ENCODE assay signal across 19 cellular contexts in genomic region chr14:69003626-69004025, GRCh38. TPM values are rescaled to one million over a fixed set of nuclear protein-coding genes. Genes with fewer than 3 reads are reported as not detected.
A peak's percentile ranks its signal among the peaks of the same experiment; 100 is the strongest.
DNase-seq lines count a peak whose midpoint lies in the region; ATAC-seq, FAIRE-seq and TF ChIP-seq lines count a peak whose summit lies in the region.
"Had no signal": no experiment of that assay in that cellular context is flagged by ENCODE, and none has a peak within 500 bp of the region (broad histone marks: within the 10 kb centered on the region; RNA-seq: fewer than 3 reads in every experiment).

No MANE protein-coding gene starts in this region.

- intact Hi-C loops in activated CD4-positive, alpha-beta T cell treated with anti-CD3 and anti-CD28 coated beads for 36 hours (cut with DNase I, micrococcal nuclease): loop anchor here in 1 of 2 experiments (5.0 kb wide), 1 partner anchor 141 kb away; no protein-coding TSS in a partner anchor

- no peaks in the 10 kb centered on the region for H3K27me3 Mint-ChIP-seq in activated CD4-positive, alpha-beta T cell treated with anti-CD3 and anti-CD28 coated beads for 36 hours
- H3K27me3 Mint-ChIP-seq: CD4-positive, alpha-beta T cell had no signal

- TF ChIP-seq RAD21 in H1 (IDR thresholded peaks at IDR 0.05 in 1 of 2, conservative IDR thresholded peaks at IDR 0.05 in 1 of 2; ENCODE audit: low read depth in 2 of 2, low read length in 2 of 2): no peak

- H3K27ac ChIP-seq in H1 (ENCODE audit: low read depth, low read length) (no peak overlapping the region), neuronal stem cell (replicated peaks; ENCODE audit: low read length) (no peak overlapping the region)
- H3K27ac ChIP-seq: 22Rv1, C4-2B, HL-60 had no signal

- no peak for TF ChIP-seq EP300 in H1 (IDR thresholded peaks at IDR 0.05; ENCODE audit: borderline replicate concordance in 1 of 2, low read depth in 2 of 2, low read length in 2 of 2)

- H3K9me3 ChIP-seq in H1 (ENCODE audit: insufficient read depth in 2 of 2, low read depth in 1 of 2, low read length in 1 of 2): no peaks in the 10 kb centered on the region
- no peaks in the 10 kb centered on the region for H3K9me3 ChIP-seq in neuronal stem cell (replicated peaks in 1 of 2; ENCODE audit: control insufficient read depth in 2 of 2, insufficient read depth in 1 of 2, low read depth in 1 of 2, low read length in 2 of 2)
- H3K9me3 ChIP-seq: A549 had no signal

- H3K4me3 ChIP-seq in H1 (ENCODE audit: extremely low read depth in 1 of 4, insufficient read depth in 2 of 4, low read depth in 3 of 4, low read length in 4 of 4) (no peak overlapping the region), neuronal stem cell (ENCODE audit: low read length in 2 of 2) (no peak overlapping the region)
- H3K4me3 ChIP-seq: A549 had no signal

- H3K36me3 ChIP-seq in H1 (ENCODE audit: control insufficient read depth in 2 of 4, insufficient read depth in 4 of 4, low read length in 3 of 4) (no peaks in the 10 kb centered on the region), neuronal stem cell (replicated peaks in 1 of 2; ENCODE audit: control insufficient read depth in 2 of 2, insufficient read depth in 2 of 2, low read length in 2 of 2) (no peaks in the 10 kb centered on the region)

- no peak overlapping the region for H3K4me2 ChIP-seq in H1 (ENCODE audit: insufficient read depth in 1 of 2, low read depth in 2 of 2, low read length in 2 of 2)
- no peak overlapping the region for H3K4me2 ChIP-seq in neuronal stem cell (ENCODE audit: insufficient read depth, low read length, poor library complexity, severe bottlenecking)
- H3K4me2 ChIP-seq: A549 had no signal

- POLR2A ChIA-PET in H1 (lab: Charles Lee; ENCODE audit: partially characterized antibody): interaction anchor here (1.8 to 2.2 kb wide), 2 partner anchors 23 to 26 kb away, joined by 8 read pairs; no protein-coding TSS in a partner anchor
- POLR2A ChIA-PET in activated CD4-positive, alpha-beta T cell treated with anti-CD3 and anti-CD28 coated beads for 36 hours (lab: Charles Lee): no interaction called here

- no peaks in the 10 kb centered on the region for H4K20me1 ChIP-seq in H1 (replicated peaks in 1 of 2; ENCODE audit: control insufficient read depth in 1 of 2, insufficient read depth in 2 of 2, low read length in 2 of 2)

- H4K91ac ChIP-seq in H1 (replicated peaks; ENCODE audit: insufficient read length, low read length) (peak overlapping the region; percentile 30), neuronal stem cell (ENCODE audit: low read depth, low read length, poor library complexity) (peak overlapping the region; percentile 38)

- H3K9ac ChIP-seq in H1 (replicated peaks in 1 of 4; ENCODE audit: extremely low read depth in 1 of 4, low read depth in 3 of 4, low read length in 3 of 4): no peak overlapping the region
- H3K9ac ChIP-seq in neuronal stem cell (ENCODE audit: low read depth, low read length, poor library complexity): no peak overlapping the region

- no peak for TF ChIP-seq POLR2A in H1 (IDR thresholded peaks at IDR 0.05; ENCODE audit: control extremely low read depth in 1 of 2, low read depth in 2 of 2, low read length in 2 of 2)

- H3K56ac ChIP-seq in H1 (replicated peaks; ENCODE audit: insufficient read length, low read depth, low read length): no peak overlapping the region

- H3K14ac ChIP-seq in H1 (ENCODE audit: insufficient read length) (no peak overlapping the region), neuronal stem cell (ENCODE audit: low read length) (no peak overlapping the region)

- DNase-seq in activated effector memory CD4-positive, alpha-beta T cell treated with anti-CD3 and anti-CD28 coated beads, Interleukin-2, amount 50 U/mL, for 16 hours: peak; percentile 50
- no peak for DNase-seq in activated effector memory CD4-positive, alpha-beta T cell treated with Interleukin-2 at 50 U/mL for 16 hours
- DNase-seq in H1 (ENCODE audit: low read depth in 1 of 2, low spot score in 2 of 2) (no peak), neuronal stem cell (ENCODE audit: low spot score) (no peak), SIG-M5 treated with dmso at 0.1 percent for 504 hours (lab: John Stamatoyannopoulos, UW; ENCODE audit: unreplicated experiment) (no peak)
- no peak for DNase-seq in activated CD4-positive, alpha-beta T cell treated with anti-CD3 and anti-CD28 coated beads for 36 hours
- DNase-seq in activated CD4-positive, alpha-beta T cell treated with anti-CD3 and anti-CD28 coated beads, Interleukin-2, amount 50 U/mL, for 4 hours: no peak
- DNase-seq: AML-193; CD4-positive, alpha-beta T cell; DMS153; DMS79; GDM1; GOT3; H9 had no signal

- peak overlapping the region; percentile 78 for H2BK12ac ChIP-seq in H1 (ENCODE audit: low read depth, low read length)
- H2BK12ac ChIP-seq in neuronal stem cell (ENCODE audit: low read length): peak overlapping the region; percentile 17

- WGBS in H1 (ENCODE audit: extremely low coverage in 1 of 2, insufficient coverage in 1 of 2, insufficient read length in 1 of 2, insufficient replicate concordance in 2 of 2, low coverage in 1 of 2, low lambda C conversion rate in 2 of 2, missing lambda C conversion rate in 1 of 2), 2 experiments: 90% methylated on average over 10 of the region's 10 CpGs; no CpG with 5 or more reads in 1 of the 2 experiments
- WGBS in neuronal stem cell (ENCODE audit: extremely low coverage in 2 of 2, insufficient read length in 2 of 2, insufficient replicate concordance in 1 of 2), 2 donors: no CpG with 5 or more reads among the region's 10 CpGs

- H4K5ac ChIP-seq in H1 (ENCODE audit: insufficient read length, low read depth, low read length): no peak overlapping the region

- H2BK20ac ChIP-seq in H1 (ENCODE audit: low read length): 0 out of 2 replicates have a peak overlapping the region, but pooled peaks have one; percentile 25

- CTCF ChIA-PET in H1 (lab: Charles Lee; ENCODE audit: partially characterized antibody): interaction anchor here (0.8 to 2.6 kb wide), 7 partner anchors 22 to 105 kb away, joined by 3 to 12 read pairs (median 4); no protein-coding TSS in a partner anchor
- CTCF ChIA-PET in activated CD4-positive, alpha-beta T cell treated with anti-CD3 and anti-CD28 coated beads for 36 hours (lab: Charles Lee): no interaction called here

- H3K36me3 Mint-ChIP-seq in activated CD4-positive, alpha-beta T cell treated with anti-CD3 and anti-CD28 coated beads for 36 hours (ENCODE audit: low read depth): no peaks in the 10 kb centered on the region

- H3K18ac ChIP-seq in H1 (ENCODE audit: extremely low read depth, low read length): peak overlapping the region; percentile 24; the same call in 1 of the 2 replicates
- no peak overlapping the region for H3K18ac ChIP-seq in neuronal stem cell (ENCODE audit: low read length)

- no peak overlapping the region for H3K23ac ChIP-seq in H1 (ENCODE audit: insufficient read length)
- H3K23ac ChIP-seq in neuronal stem cell (ENCODE audit: low read depth, low read length, poor library complexity): no peak overlapping the region

- H3K79me1 ChIP-seq in H1 (ENCODE audit: low read depth, low read length) (no peaks in the 10 kb centered on the region), neuronal stem cell (ENCODE audit: low read depth, low read length) (no peaks in the 10 kb centered on the region)

- H4K8ac ChIP-seq in H1 (ENCODE audit: extremely low read depth, insufficient read depth, low read length): no peak overlapping the region
- H4K8ac ChIP-seq in neuronal stem cell (ENCODE audit: low read depth, low read length): no peak overlapping the region

- H3K4ac ChIP-seq in H1 (replicated peaks; ENCODE audit: insufficient read length, low read depth, low read length): no peak overlapping the region
- no peak overlapping the region for H3K4ac ChIP-seq in neuronal stem cell (ENCODE audit: low read length)

- H3K23me2 ChIP-seq in H1 (ENCODE audit: low read depth, low read length): no peaks in the 10 kb centered on the region; the same call in 1 of the 2 replicates

- no peaks in the 10 kb centered on the region for H3K27me3 ChIP-seq in H1 (replicated peaks in 1 of 4; ENCODE audit: control insufficient read depth in 3 of 4, extremely low read depth in 1 of 4, insufficient read depth in 3 of 4, low read length in 3 of 4)
- H3K27me3 ChIP-seq in neuronal stem cell (ENCODE audit: control insufficient read depth in 3 of 3, insufficient read depth in 3 of 3, low read depth in 1 of 3, low read length in 3 of 3): no peaks in the 10 kb centered on the region

- no peak overlapping the region for H3K27ac Mint-ChIP-seq in activated CD4-positive, alpha-beta T cell treated with anti-CD3 and anti-CD28 coated beads for 36 hours
- H3K27ac Mint-ChIP-seq: CD4-positive, alpha-beta T cell had no signal

- no peaks in the 10 kb centered on the region for H3K4me1 Mint-ChIP-seq in activated CD4-positive, alpha-beta T cell treated with anti-CD3 and anti-CD28 coated beads for 36 hours

- H2AFZ ChIP-seq in H1 (ENCODE audit: low read length): no peak overlapping the region
- no peak overlapping the region for H2AFZ ChIP-seq in neuronal stem cell (ENCODE audit: low read length)

- H2BK15ac ChIP-seq in H1 (ENCODE audit: low read length) (peak overlapping the region; percentile 76), neuronal stem cell (ENCODE audit: low read length) (peak overlapping the region; percentile 77)

- H3K9me3 Mint-ChIP-seq in activated CD4-positive, alpha-beta T cell treated with anti-CD3 and anti-CD28 coated beads for 36 hours (ENCODE audit: low read depth): no peaks in the 10 kb centered on the region
- H3K9me3 Mint-ChIP-seq: CD4-positive, alpha-beta T cell; H9 had no signal

- TF ChIP-seq CTCF in H1 (IDR thresholded peaks at IDR 0.05; ENCODE audit: control extremely low read depth in 1 of 3, insufficient read depth in 1 of 3, low read depth in 1 of 3, low read length in 3 of 3): no peak

- H3K4me1 ChIP-seq in H1 (replicated peaks in 1 of 4; ENCODE audit: control insufficient read depth in 3 of 4, insufficient read depth in 4 of 4, low read length in 3 of 4): peaks cover 3 to 18% (median 11%) of the 10 kb centered on the region in 4 experiments
- peaks cover 13 to 18% of the 10 kb centered on the region in 2 donors for H3K4me1 ChIP-seq in neuronal stem cell (ENCODE audit: control insufficient read depth in 2 of 2, insufficient read depth in 1 of 2, low read depth in 1 of 2, low read length in 2 of 2)

- H2BK5ac ChIP-seq in H1 (ENCODE audit: low read depth, low read length) (no peak overlapping the region), neuronal stem cell (ENCODE audit: low read length) (no peak overlapping the region)

- H2BK120ac ChIP-seq in H1 (replicated peaks; ENCODE audit: low read depth, low read length) (no peak overlapping the region), neuronal stem cell (ENCODE audit: low read depth, low read length) (no peak overlapping the region)

- H3K79me2 ChIP-seq in H1 (ENCODE audit: control insufficient read depth in 1 of 2, insufficient read depth in 2 of 2, low read length in 2 of 2): no peaks in the 10 kb centered on the region

- H2AK5ac ChIP-seq in H1 (ENCODE audit: low read depth, low read length): 0 out of 2 replicates have a peak overlapping the region, but pooled peaks have one; percentile 0
- no peak overlapping the region for H2AK5ac ChIP-seq in neuronal stem cell (ENCODE audit: low read depth, low read length)

- ATAC-seq in activated CD4-positive, alpha-beta T cell treated with anti-CD3 and anti-CD28 coated beads for 36 hours: no peak
- ATAC-seq: A549 had no signal

- H3K4me3 Mint-ChIP-seq in activated CD4-positive, alpha-beta T cell treated with anti-CD3 and anti-CD28 coated beads for 36 hours: no peak overlapping the region
- H3K4me3 Mint-ChIP-seq: CD4-positive, alpha-beta T cell; H9 had no signal

- no peak for FAIRE-seq in H1 (lab: Jason Lieb, UNC)
- FAIRE-seq: A549, GM12892 had no signal

RNA-seq across cellular contexts. Expression of gene ACTN1, which starts 24.5 kb away (rescaled TPM):
- 253 and 262 TPM in 2 replicates for total RNA-seq in H1 (2021; fragmentation: NEBNext Ultra II Directional; extraction: Animal tissue kit (Norgen Biotek cat#: 25700))
- 236 and 302 TPM in 2 replicates for polyA plus RNA-seq in H1 (2011; rRNA removed)
- polyA plus RNA-seq in H1 (2011; cell fraction: cytosol; rRNA removed): 181 TPM
- 508 TPM for polyA plus RNA-seq in H1 (2011; cell fraction: nucleus; rRNA removed)
- polyA plus RNA-seq in H1 (2012, experiment 1 of 2): 230 to 270 TPM (median 252 TPM) in 4 replicates
- 133 TPM for polyA plus RNA-seq in H1 (2012, experiment 2 of 2)
- polyA plus RNA-seq in H1 (2013, experiment 1 of 2): 162 TPM
- polyA plus RNA-seq in H1 (2013, experiment 2 of 2): 147 TPM
- 205 and 224 TPM in 2 replicates for polyA minus RNA-seq in H1 (2011; rRNA and poly(A)+ RNA removed)
- 222 TPM for polyA minus RNA-seq in H1 (2011; cell fraction: cytosol; rRNA and poly(A)+ RNA removed)
- polyA minus RNA-seq in H1 (2011; cell fraction: nucleus; rRNA and poly(A)+ RNA removed): 201 TPM
- polyA plus RNA-seq in neuronal stem cell (2013, experiment 1 of 2): 88.8 TPM
- polyA plus RNA-seq in neuronal stem cell (2013, experiment 2 of 2): 87.0 TPM
- 100 to 1,000 TPM in 1 of 2 experiments, 10 to 100 TPM in 1; 92.8 to 146 TPM for total RNA-seq in activated CD4-positive, alpha-beta T cell treated with anti-CD3 and anti-CD28 coated beads for 36 hours
